Comparison of ENCODE assay signal across 8 cellular contexts in the genomic region with DNA sequence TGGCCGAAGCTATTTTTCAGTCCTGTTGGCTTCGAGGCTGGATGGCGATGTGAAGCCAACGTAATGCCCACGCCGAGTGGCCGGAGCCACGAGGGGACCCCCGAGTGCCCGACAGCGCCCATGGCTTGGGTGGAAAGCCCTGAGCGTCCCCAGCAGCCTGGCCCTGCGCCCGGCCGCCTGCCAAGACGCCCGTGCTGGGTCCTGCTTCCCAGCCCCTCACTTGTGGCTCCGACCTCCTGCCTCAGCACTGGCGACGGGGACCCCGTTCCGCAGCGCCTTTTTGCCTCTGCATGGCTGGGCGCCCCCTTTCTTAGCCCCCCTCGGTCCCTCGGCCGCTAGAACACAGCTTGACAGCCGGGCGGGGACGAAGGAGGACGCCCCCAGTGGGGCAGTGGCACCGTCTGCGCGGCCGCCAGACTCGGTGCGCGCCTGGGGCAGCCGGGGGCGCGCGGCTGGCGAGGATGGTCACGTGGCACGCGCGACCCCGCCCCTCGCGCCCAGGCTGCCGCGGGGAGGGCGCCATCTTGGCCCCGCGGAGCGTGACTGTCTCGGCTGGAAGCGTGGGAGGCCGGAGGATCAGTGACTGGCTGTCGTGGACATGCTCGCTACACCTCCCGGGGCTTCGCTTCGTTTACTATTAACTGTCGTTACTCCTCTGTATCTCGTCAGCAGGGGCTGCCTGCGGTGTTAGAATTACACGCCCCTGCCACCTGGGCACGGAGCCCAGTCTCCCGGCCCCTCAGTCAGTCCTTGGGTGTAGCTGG. TPM values are rescaled to one million over a fixed set of nuclear protein-coding genes. Genes with fewer than 3 reads are reported as not detected.
DNase-seq lines count a peak whose midpoint lies in the region; ATAC-seq and TF ChIP-seq lines count a peak whose summit lies in the region.

No MANE protein-coding gene starts in this region.

- peak; percentile 92 for DNase-seq in ACHN
- peak; percentile 64 for DNase-seq in NCI-H446 treated with DMSO at 0.1 percent for 48 hours (lab: John Stamatoyannopoulos, UW)
- DNase-seq in activated CD4-positive, alpha-beta memory T cell treated with anti-CD3 and anti-CD28 coated beads for 36 hours: peak; percentile 90
- peak; percentile 83 for DNase-seq in ecto neural progenitor cell (ENCODE audit: low spot score)
- peak; percentile 73 for DNase-seq in lung (ENCODE audit: low spot score)
- DNase-seq in stimulated activated CD4-positive, alpha-beta T cell treated with anti-CD3 and anti-CD28 coated beads, TNF-alpha, amount 100 ng/mL, for 24 hours (ENCODE audit: low read depth in 3 of 3): peak; percentile 69 to 81 (median 79)

- CTCF ChIA-PET in activated CD4-positive, alpha-beta memory T cell treated with anti-CD3 and anti-CD28 coated beads for 36 hours (lab: Charles Lee): interaction anchor here (0.7 to 0.8 kb wide), 2 partner anchors 14 to 50 kb away, joined by 3 read pairs; no protein-coding TSS in a partner anchor

- peak overlapping the region; percentile 62 for H3K4me3 ChIP-seq in lung

- H3K9me3 Mint-ChIP-seq in activated CD4-positive, alpha-beta memory T cell treated with anti-CD3 and anti-CD28 coated beads for 36 hours: no peaks in the 10 kb centered on the region

- H3K4me3 Mint-ChIP-seq in activated CD4-positive, alpha-beta memory T cell treated with anti-CD3 and anti-CD28 coated beads for 36 hours: peak overlapping the region; percentile 81

- H3K27me3 ChIP-seq in lung (ENCODE audit: control insufficient read depth, insufficient read depth): no peaks in the 10 kb centered on the region

- H3K36me3 Mint-ChIP-seq in activated CD4-positive, alpha-beta memory T cell treated with anti-CD3 and anti-CD28 coated beads for 36 hours: no peaks in the 10 kb centered on the region

- peaks cover 0 to 10% of the 10 kb centered on the region in 2 donors for H3K4me1 ChIP-seq in lung (ENCODE audit: control insufficient read depth in 2 of 2, insufficient read depth in 2 of 2, low read length in 2 of 2)

- H3K9me3 ChIP-seq in lung (ENCODE audit: control insufficient read depth in 2 of 2, insufficient read depth in 1 of 2, low read length in 1 of 2): no peaks in the 10 kb centered on the region

- POLR2A ChIA-PET in activated CD4-positive, alpha-beta memory T cell treated with anti-CD3 and anti-CD28 coated beads for 36 hours (lab: Charles Lee): no interaction called here

- in situ Hi-C loops in ACHN (cut with HindIII; ENCODE audit: low pct_ligation_motif_present, low pct_unique_long_range_greater_than_20kb, low sequenced_read_pairs): no loop called here

- peak overlapping the region; percentile 56 for H3K27ac Mint-ChIP-seq in activated CD4-positive, alpha-beta memory T cell treated with anti-CD3 and anti-CD28 coated beads for 36 hours

- H3K4me1 Mint-ChIP-seq in activated CD4-positive, alpha-beta memory T cell treated with anti-CD3 and anti-CD28 coated beads for 36 hours (ENCODE audit: low read depth): peaks cover 18% of the 10 kb centered on the region

- peaks cover 20% of the 10 kb centered on the region for H3K27me3 Mint-ChIP-seq in activated CD4-positive, alpha-beta memory T cell treated with anti-CD3 and anti-CD28 coated beads for 36 hours

- H3K27ac ChIP-seq in lung (ENCODE audit: low read depth in 1 of 2, low read length in 1 of 2): peak overlapping the region; percentile 35 to 83

- ATAC-seq in GM18861 (IDR thresholded peaks at IDR 0.05; ENCODE audit: unreplicated experiment): peak; percentile 73
- peak; percentile 77 for ATAC-seq in HG03066 (IDR thresholded peaks at IDR 0.05; ENCODE audit: low read depth, unreplicated experiment)
- peak; percentile 91 for ATAC-seq in lung (ENCODE audit: insufficient read depth, low FRiP score)

- WGBS in lung, 2 donors: 1% methylated on average over 62 to 70 of the region's 70 CpGs

- no peaks in the 10 kb centered on the region for H3K36me3 ChIP-seq in lung (ENCODE audit: control insufficient read depth in 2 of 2, insufficient read depth in 2 of 2, low read length in 2 of 2)

- intact Hi-C loops in activated CD4-positive, alpha-beta memory T cell treated with anti-CD3 and anti-CD28 coated beads for 36 hours (cut with micrococcal nuclease): loop anchor here (1.0 to 5.0 kb wide), 3 partner anchors 14 to 293 kb away; partner anchors contain the start of genes BUB1B and EIF2AK4

- no peak for TF ChIP-seq CTCF in lung (IDR thresholded peaks at IDR 0.05; ENCODE audit: control extremely low read depth, extremely low read depth)

RNA-seq across cellular contexts. Expression of gene GPR176, which starts 0.6 kb away (rescaled TPM):
- under 1 TPM; 0.21 to 0.27 TPM for total RNA-seq in activated CD4-positive, alpha-beta memory T cell treated with anti-CD3 and anti-CD28 coated beads for 36 hours
- 1 to 10 TPM; 5.9 to 9.0 TPM for total RNA-seq in lung
- 1 to 10 TPM; 1.7 to 7.3 TPM for polyA plus RNA-seq in lung

RNA-seq across cellular contexts. Expression of gene EIF2AK4, which starts 13.2 kb away (rescaled TPM):
- total RNA-seq in activated CD4-positive, alpha-beta memory T cell treated with anti-CD3 and anti-CD28 coated beads for 36 hours: 10 to 100 TPM; 34.5 to 36.4 TPM
- total RNA-seq in lung: 10 to 100 TPM; 35.8 to 45.2 TPM
- polyA plus RNA-seq in lung: 10 to 100 TPM; 19.2 to 92.6 TPM

Comparison
In these comparisons a context has a peak if more than half of its experiments do, and no peak if none do; other contexts are left out.
1. Peak in every context shown above with its lines: DNase-seq, ATAC-seq, H3K4me3 ChIP-seq and H3K27ac ChIP-seq.
2. RNA of gene GPR176, which starts 0.6 kb away (total RNA-seq): 5.9 to 9.0 TPM in lung; 0.21 to 0.27 TPM in activated CD4-positive, alpha-beta memory T cell treated with anti-CD3 and anti-CD28 coated beads for 36 hours; every median in the first group is over 4 times any median in the second.